In genomic region chr9:123647145-123647544, GRCh38 we compare ENCODE assay signal across 2 cellular contexts.
TF ChIP-seq lines count a peak whose summit lies in the region.

No MANE protein-coding gene starts in this region.

TF ChIP-seq in liver, 16 proteins besides CTCF, POLR2A, EP300 and RAD21 (continued from another document):
- TF ChIP-seq, protein P1, sequence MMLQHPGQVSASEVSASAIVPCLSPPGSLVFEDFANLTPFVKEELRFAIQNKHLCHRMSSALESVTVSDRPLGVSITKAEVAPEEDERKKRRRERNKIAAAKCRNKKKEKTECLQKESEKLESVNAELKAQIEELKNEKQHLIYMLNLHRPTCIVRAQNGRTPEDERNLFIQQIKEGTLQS (IDR thresholded peaks at IDR 0.05), result no peak
- TF ChIP-seq SP1 (IDR thresholded peaks at IDR 0.05), result no peak
- peak; percentile 50 to 62 for TF ChIP-seq RXRA (IDR thresholded peaks at IDR 0.05)
- TF ChIP-seq MAX (IDR thresholded peaks at IDR 0.05), result peak; percentile 11

TF ChIP-seq in HepG2, 621 proteins besides CTCF, POLR2A, EP300 and RAD21 (continued from another document):
- TF ChIP-seq, protein P2, sequence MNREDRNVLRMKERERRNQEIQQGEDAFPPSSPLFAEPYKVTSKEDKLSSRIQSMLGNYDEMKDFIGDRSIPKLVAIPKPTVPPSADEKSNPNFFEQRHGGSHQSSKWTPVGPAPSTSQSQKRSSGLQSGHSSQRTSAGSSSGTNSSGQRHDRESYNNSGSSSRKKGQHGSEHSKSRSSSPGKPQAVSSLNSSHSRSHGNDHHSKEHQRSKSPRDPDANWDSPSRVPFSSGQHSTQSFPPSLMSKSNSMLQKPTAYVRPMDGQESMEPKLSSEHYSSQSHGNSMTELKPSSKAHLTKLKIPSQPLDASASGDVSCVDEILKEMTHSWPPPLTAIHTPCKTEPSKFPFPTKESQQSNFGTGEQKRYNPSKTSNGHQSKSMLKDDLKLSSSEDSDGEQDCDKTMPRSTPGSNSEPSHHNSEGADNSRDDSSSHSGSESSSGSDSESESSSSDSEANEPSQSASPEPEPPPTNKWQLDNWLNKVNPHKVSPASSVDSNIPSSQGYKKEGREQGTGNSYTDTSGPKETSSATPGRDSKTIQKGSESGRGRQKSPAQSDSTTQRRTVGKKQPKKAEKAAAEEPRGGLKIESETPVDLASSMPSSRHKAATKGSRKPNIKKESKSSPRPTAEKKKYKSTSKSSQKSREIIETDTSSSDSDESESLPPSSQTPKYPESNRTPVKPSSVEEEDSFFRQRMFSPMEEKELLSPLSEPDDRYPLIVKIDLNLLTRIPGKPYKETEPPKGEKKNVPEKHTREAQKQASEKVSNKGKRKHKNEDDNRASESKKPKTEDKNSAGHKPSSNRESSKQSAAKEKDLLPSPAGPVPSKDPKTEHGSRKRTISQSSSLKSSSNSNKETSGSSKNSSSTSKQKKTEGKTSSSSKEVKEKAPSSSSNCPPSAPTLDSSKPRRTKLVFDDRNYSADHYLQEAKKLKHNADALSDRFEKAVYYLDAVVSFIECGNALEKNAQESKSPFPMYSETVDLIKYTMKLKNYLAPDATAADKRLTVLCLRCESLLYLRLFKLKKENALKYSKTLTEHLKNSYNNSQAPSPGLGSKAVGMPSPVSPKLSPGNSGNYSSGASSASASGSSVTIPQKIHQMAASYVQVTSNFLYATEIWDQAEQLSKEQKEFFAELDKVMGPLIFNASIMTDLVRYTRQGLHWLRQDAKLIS (CRISPR knock-in tag; IDR thresholded peaks at IDR 0.05), result no peak
- TF ChIP-seq, protein P3, sequence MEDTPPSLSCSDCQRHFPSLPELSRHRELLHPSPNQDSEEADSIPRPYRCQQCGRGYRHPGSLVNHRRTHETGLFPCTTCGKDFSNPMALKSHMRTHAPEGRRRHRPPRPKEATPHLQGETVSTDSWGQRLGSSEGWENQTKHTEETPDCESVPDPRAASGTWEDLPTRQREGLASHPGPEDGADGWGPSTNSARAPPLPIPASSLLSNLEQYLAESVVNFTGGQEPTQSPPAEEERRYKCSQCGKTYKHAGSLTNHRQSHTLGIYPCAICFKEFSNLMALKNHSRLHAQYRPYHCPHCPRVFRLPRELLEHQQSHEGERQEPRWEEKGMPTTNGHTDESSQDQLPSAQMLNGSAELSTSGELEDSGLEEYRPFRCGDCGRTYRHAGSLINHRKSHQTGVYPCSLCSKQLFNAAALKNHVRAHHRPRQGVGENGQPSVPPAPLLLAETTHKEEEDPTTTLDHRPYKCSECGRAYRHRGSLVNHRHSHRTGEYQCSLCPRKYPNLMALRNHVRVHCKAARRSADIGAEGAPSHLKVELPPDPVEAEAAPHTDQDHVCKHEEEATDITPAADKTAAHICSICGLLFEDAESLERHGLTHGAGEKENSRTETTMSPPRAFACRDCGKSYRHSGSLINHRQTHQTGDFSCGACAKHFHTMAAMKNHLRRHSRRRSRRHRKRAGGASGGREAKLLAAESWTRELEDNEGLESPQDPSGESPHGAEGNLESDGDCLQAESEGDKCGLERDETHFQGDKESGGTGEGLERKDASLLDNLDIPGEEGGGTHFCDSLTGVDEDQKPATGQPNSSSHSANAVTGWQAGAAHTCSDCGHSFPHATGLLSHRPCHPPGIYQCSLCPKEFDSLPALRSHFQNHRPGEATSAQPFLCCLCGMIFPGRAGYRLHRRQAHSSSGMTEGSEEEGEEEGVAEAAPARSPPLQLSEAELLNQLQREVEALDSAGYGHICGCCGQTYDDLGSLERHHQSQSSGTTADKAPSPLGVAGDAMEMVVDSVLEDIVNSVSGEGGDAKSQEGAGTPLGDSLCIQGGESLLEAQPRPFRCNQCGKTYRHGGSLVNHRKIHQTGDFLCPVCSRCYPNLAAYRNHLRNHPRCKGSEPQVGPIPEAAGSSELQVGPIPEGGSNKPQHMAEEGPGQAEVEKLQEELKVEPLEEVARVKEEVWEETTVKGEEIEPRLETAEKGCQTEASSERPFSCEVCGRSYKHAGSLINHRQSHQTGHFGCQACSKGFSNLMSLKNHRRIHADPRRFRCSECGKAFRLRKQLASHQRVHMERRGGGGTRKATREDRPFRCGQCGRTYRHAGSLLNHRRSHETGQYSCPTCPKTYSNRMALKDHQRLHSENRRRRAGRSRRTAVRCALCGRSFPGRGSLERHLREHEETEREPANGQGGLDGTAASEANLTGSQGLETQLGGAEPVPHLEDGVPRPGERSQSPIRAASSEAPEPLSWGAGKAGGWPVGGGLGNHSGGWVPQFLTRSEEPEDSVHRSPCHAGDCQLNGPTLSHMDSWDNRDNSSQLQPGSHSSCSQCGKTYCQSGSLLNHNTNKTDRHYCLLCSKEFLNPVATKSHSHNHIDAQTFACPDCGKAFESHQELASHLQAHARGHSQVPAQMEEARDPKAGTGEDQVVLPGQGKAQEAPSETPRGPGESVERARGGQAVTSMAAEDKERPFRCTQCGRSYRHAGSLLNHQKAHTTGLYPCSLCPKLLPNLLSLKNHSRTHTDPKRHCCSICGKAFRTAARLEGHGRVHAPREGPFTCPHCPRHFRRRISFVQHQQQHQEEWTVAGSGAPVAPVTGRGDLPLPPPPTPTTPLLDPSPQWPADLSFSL (CRISPR knock-in tag; IDR thresholded peaks at IDR 0.05), result no peak
- TF ChIP-seq ADNP (CRISPR knock-in tag; IDR thresholded peaks at IDR 0.05) (no peak), ATF7-NPFF (CRISPR knock-in tag; IDR thresholded peaks at IDR 0.05; ENCODE audit: low read depth) (no peak), ZNF790 (CRISPR knock-in tag; IDR thresholded peaks at IDR 0.05; ENCODE audit: borderline replicate concordance) (no peak), NCOA1 (CRISPR knock-in tag; IDR thresholded peaks at IDR 0.05) (no peak), ZNF567 (CRISPR knock-in tag; IDR thresholded peaks at IDR 0.05; ENCODE audit: borderline replicate concordance) (no peak), THAP9 (CRISPR knock-in tag; IDR thresholded peaks at IDR 0.05; ENCODE audit: borderline replicate concordance) (no peak), CREB1 (IDR thresholded peaks at IDR 0.05) (no peak), CREB1 (CRISPR knock-in tag; IDR thresholded peaks at IDR 0.05) (no peak), MED1 (CRISPR knock-in tag; IDR thresholded peaks at IDR 0.05) (no peak), TRAFD1 (CRISPR knock-in tag; IDR thresholded peaks at IDR 0.05; ENCODE audit: borderline replicate concordance) (no peak), ZNF10 (CRISPR knock-in tag; IDR thresholded peaks at IDR 0.05; ENCODE audit: borderline replicate concordance, low read depth) (no peak), ZNF335 (CRISPR knock-in tag; IDR thresholded peaks at IDR 0.05) (no peak), SIN3A (IDR thresholded peaks at IDR 0.05; ENCODE audit: borderline replicate concordance, low read depth, low read length) (no peak), HHEX (CRISPR knock-in tag; IDR thresholded peaks at IDR 0.05) (no peak)
